Comparison of ENCODE assay signal across 1 cellular context in the genomic region with DNA sequence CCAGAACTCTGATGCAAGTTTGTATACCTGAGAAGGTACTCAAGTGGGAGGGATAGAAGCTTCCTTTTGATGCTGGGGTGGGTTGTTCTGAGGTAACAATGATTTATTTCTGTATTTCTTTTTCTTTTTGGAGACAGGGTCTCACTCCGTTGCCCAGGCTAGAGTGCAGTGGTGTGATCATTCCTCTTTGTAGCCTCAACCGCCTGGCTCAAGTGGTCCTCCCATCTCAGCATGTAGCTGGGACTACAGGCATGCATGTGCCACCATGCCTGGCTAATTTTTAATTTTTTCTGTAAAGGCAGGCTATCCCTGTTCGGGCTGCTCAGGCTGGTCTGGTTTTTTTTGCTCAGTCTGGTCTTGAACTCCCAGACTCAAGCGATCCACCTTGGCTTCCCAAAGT.
TF ChIP-seq lines count a peak whose summit lies in the region.

No MANE protein-coding gene starts in this region.

TF ChIP-seq in GM23338, 12 proteins besides CTCF, POLR2A, EP300 and RAD21:
- TF ChIP-seq, protein P1, sequence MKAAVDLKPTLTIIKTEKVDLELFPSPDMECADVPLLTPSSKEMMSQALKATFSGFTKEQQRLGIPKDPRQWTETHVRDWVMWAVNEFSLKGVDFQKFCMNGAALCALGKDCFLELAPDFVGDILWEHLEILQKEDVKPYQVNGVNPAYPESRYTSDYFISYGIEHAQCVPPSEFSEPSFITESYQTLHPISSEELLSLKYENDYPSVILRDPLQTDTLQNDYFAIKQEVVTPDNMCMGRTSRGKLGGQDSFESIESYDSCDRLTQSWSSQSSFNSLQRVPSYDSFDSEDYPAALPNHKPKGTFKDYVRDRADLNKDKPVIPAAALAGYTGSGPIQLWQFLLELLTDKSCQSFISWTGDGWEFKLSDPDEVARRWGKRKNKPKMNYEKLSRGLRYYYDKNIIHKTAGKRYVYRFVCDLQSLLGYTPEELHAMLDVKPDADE (IDR thresholded peaks at IDR 0.05) = no peak
- TF ChIP-seq NANOG (IDR thresholded peaks at IDR 0.05; ENCODE audit: borderline replicate concordance) = no peak
- TF ChIP-seq EZH2 (IDR thresholded peaks at IDR 0.05; ENCODE audit: low read depth, unreplicated experiment) = no peak
- no peak for TF ChIP-seq STAT1 (IDR thresholded peaks at IDR 0.05; ENCODE audit: unreplicated experiment)
- TF ChIP-seq, protein P2, sequence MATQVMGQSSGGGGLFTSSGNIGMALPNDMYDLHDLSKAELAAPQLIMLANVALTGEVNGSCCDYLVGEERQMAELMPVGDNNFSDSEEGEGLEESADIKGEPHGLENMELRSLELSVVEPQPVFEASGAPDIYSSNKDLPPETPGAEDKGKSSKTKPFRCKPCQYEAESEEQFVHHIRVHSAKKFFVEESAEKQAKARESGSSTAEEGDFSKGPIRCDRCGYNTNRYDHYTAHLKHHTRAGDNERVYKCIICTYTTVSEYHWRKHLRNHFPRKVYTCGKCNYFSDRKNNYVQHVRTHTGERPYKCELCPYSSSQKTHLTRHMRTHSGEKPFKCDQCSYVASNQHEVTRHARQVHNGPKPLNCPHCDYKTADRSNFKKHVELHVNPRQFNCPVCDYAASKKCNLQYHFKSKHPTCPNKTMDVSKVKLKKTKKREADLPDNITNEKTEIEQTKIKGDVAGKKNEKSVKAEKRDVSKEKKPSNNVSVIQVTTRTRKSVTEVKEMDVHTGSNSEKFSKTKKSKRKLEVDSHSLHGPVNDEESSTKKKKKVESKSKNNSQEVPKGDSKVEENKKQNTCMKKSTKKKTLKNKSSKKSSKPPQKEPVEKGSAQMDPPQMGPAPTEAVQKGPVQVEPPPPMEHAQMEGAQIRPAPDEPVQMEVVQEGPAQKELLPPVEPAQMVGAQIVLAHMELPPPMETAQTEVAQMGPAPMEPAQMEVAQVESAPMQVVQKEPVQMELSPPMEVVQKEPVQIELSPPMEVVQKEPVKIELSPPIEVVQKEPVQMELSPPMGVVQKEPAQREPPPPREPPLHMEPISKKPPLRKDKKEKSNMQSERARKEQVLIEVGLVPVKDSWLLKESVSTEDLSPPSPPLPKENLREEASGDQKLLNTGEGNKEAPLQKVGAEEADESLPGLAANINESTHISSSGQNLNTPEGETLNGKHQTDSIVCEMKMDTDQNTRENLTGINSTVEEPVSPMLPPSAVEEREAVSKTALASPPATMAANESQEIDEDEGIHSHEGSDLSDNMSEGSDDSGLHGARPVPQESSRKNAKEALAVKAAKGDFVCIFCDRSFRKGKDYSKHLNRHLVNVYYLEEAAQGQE (IDR thresholded peaks at IDR 0.05; ENCODE audit: unreplicated experiment) = no peak
- no peak for TF ChIP-seq ZNF114 (CRISPR knock-in tag; IDR thresholded peaks at IDR 0.05)
- no peak for TF ChIP-seq EZH2phosphoT487 (IDR thresholded peaks at IDR 0.05; ENCODE audit: unreplicated experiment)
- no peak for TF ChIP-seq CREB1 (CRISPR knock-in tag; IDR thresholded peaks at IDR 0.05; ENCODE audit: low read depth)
- no peak for TF ChIP-seq JUNB (IDR thresholded peaks at IDR 0.05; ENCODE audit: unreplicated experiment)
- TF ChIP-seq, protein P3, sequence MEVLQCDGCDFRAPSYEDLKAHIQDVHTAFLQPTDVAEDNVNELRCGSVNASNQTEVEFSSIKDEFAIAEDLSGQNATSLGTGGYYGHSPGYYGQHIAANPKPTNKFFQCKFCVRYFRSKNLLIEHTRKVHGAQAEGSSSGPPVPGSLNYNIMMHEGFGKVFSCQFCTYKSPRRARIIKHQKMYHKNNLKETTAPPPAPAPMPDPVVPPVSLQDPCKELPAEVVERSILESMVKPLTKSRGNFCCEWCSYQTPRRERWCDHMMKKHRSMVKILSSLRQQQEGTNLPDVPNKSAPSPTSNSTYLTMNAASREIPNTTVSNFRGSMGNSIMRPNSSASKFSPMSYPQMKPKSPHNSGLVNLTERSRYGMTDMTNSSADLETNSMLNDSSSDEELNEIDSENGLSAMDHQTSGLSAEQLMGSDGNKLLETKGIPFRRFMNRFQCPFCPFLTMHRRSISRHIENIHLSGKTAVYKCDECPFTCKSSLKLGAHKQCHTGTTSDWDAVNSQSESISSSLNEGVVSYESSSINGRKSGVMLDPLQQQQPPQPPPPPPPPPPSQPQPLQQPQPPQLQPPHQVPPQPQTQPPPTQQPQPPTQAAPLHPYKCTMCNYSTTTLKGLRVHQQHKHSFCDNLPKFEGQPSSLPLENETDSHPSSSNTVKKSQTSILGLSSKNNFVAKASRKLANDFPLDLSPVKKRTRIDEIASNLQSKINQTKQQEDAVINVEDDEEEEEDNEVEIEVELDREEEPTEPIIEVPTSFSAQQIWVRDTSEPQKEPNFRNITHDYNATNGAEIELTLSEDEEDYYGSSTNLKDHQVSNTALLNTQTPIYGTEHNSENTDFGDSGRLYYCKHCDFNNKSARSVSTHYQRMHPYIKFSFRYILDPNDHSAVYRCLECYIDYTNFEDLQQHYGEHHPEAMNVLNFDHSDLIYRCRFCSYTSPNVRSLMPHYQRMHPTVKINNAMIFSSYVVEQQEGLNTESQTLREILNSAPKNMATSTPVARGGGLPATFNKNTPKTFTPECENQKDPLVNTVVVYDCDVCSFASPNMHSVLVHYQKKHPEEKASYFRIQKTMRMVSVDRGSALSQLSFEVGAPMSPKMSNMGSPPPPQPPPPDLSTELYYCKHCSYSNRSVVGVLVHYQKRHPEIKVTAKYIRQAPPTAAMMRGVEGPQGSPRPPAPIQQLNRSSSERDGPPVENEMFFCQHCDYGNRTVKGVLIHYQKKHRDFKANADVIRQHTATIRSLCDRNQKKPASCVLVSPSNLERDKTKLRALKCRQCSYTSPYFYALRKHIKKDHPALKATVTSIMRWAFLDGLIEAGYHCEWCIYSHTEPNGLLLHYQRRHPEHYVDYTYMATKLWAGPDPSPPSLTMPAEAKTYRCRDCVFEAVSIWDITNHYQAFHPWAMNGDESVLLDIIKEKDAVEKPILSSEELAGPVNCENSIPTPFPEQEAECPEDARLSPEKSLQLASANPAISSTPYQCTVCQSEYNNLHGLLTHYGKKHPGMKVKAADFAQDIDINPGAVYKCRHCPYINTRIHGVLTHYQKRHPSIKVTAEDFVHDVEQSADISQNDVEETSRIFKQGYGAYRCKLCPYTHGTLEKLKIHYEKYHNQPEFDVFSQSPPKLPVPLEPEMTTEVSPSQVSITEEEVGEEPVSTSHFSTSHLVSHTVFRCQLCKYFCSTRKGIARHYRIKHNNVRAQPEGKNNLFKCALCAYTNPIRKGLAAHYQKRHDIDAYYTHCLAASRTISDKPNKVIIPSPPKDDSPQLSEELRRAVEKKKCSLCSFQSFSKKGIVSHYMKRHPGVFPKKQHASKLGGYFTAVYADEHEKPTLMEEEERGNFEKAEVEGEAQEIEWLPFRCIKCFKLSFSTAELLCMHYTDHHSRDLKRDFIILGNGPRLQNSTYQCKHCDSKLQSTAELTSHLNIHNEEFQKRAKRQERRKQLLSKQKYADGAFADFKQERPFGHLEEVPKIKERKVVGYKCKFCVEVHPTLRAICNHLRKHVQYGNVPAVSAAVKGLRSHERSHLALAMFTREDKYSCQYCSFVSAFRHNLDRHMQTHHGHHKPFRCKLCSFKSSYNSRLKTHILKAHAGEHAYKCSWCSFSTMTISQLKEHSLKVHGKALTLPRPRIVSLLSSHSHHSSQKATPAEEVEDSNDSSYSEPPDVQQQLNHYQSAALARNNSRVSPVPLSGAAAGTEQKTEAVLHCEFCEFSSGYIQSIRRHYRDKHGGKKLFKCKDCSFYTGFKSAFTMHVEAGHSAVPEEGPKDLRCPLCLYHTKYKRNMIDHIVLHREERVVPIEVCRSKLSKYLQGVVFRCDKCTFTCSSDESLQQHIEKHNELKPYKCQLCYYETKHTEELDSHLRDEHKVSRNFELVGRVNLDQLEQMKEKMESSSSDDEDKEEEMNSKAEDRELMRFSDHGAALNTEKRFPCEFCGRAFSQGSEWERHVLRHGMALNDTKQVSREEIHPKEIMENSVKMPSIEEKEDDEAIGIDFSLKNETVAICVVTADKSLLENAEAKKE (CRISPR knock-in tag; IDR thresholded peaks at IDR 0.05) = no peak
- no peak for TF ChIP-seq ZNF331 (CRISPR knock-in tag; IDR thresholded peaks at IDR 0.05; ENCODE audit: low read depth)
